Comparison of ENCODE assay signal across 27 cellular contexts in the genomic region with DNA sequence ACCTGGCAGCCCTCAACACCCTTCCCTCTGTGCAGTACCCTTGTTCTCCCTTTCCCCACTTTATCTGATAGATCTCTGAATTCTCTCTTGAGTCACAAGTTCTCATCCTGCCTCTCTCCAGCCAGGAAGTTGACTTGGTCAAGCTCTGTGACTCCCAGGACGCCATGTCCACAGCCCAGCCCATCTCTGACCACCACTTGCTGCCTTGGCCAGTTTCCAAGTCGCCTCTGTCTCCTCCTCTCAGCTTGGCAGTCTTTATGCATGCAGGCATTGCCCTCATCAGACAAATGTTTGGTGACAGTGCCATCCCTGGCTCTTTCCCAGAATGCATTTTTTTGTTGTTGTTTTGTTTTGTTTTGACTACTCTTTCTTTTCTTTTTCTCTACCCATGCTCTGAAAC.
"Had no signal": no experiment of that assay in that cellular context is flagged by ENCODE, and none has a peak within 500 bp of the region (broad histone marks: within the 10 kb centered on the region; RNA-seq: fewer than 3 reads in every experiment).

No MANE protein-coding gene starts in this region.

- H2AFZ ChIP-seq: hepatocyte, neural progenitor cell, parathyroid adenoma had no signal

- DNase-seq: effector memory CD8-positive, alpha-beta T cell; erythroblast; foreskin keratinocyte; head of caudate nucleus; kidney; left colon; left ventricle myocardium superior; mesenchymal stem cell; midbrain; natural killer cell; nucleus accumbens; right lobe of liver; spleen; stimulated activated CD4-positive, alpha-beta T cell treated with anti-CD3 and anti-CD28 coated beads, Interleukin-15, amount 100 ng/mL, for 24 hours; stimulated activated CD4-positive, alpha-beta T cell treated with anti-CD3 and anti-CD28 coated beads, Interleukin-1b, Interleukin-23, amount 100 ng/mL, for 48 hours; stimulated activated CD4-positive, alpha-beta T cell treated with anti-CD3 and anti-CD28 coated beads, Interleukin-4, amount 100 ng/mL, for 24 hours; upper lobe of right lung had no signal

- H3K79me2 ChIP-seq: hepatocyte had no signal

- H3K4me3 ChIP-seq: hepatocyte, lung, neural progenitor cell, prostate gland, right lobe of liver, spleen, tibial nerve, upper lobe of right lung, vagina had no signal

- H3K27ac Mint-ChIP-seq: dendritic cell treated with granulocyte-macrophage colony-stimulating factor and Interleukin-4, amounts not matched to agents 40 ng/mL and 50 ng/mL, for 4 days; effector memory CD8-positive, alpha-beta T cell; natural killer cell; neural progenitor cell; stimulated activated memory B cell treated with anti-CD40 and anti-IgM and Interleukin-4, amounts not matched to agents 10 μg/mL and 1 μg/mL and 100 μg/mL, for 72 hours; stimulated activated naive CD8-positive, alpha-beta T cell treated with anti-CD3 and anti-CD28 coated beads, Interleukin-15, Interleukin-2, amounts not matched to agents 100 ng/mL and 50 ng/mL, for 24 hours had no signal

- H3K4me1 ChIP-seq: foreskin keratinocyte, neural progenitor cell, prostate gland, right lobe of liver, spleen, tibial nerve, upper lobe of right lung, vagina had no signal

- H3K4me3 Mint-ChIP-seq: dendritic cell treated with granulocyte-macrophage colony-stimulating factor and Interleukin-4, amounts not matched to agents 40 ng/mL and 50 ng/mL, for 4 days; effector memory CD8-positive, alpha-beta T cell; natural killer cell; neural progenitor cell; stimulated activated memory B cell treated with anti-CD40 and anti-IgM and Interleukin-4, amounts not matched to agents 10 μg/mL and 1 μg/mL and 100 μg/mL, for 72 hours; stimulated activated naive CD8-positive, alpha-beta T cell treated with anti-CD3 and anti-CD28 coated beads, Interleukin-15, Interleukin-2, amounts not matched to agents 100 ng/mL and 50 ng/mL, for 24 hours had no signal

- FAIRE-seq: kidney had no signal

- H3K4me2 ChIP-seq: hepatocyte, neural progenitor cell had no signal

- H3K27me3 Mint-ChIP-seq: dendritic cell treated with granulocyte-macrophage colony-stimulating factor and Interleukin-4, amounts not matched to agents 40 ng/mL and 50 ng/mL, for 4 days; stimulated activated memory B cell treated with anti-CD40 and anti-IgM and Interleukin-4, amounts not matched to agents 10 μg/mL and 1 μg/mL and 100 μg/mL, for 72 hours; stimulated activated naive CD8-positive, alpha-beta T cell treated with anti-CD3 and anti-CD28 coated beads, Interleukin-15, Interleukin-2, amounts not matched to agents 100 ng/mL and 50 ng/mL, for 24 hours had no signal

- ATAC-seq: effector memory CD8-positive, alpha-beta T cell; foreskin keratinocyte; left colon; left ventricle myocardium superior; natural killer cell; right lobe of liver; stimulated activated memory B cell treated with anti-CD40 and anti-IgM and Interleukin-4, amounts not matched to agents 10 μg/mL and 1 μg/mL and 100 μg/mL, for 72 hours; upper lobe of right lung had no signal

- H3K9me3 ChIP-seq: prostate gland, right lobe of liver, upper lobe of right lung, vagina had no signal

- H3K27me3 ChIP-seq: foreskin keratinocyte, hepatocyte, neural progenitor cell, right lobe of liver, spleen, tibial nerve, upper lobe of right lung, vagina had no signal

- H3K27ac ChIP-seq: foreskin keratinocyte, hepatocyte, neural progenitor cell, parathyroid adenoma, prostate gland, right lobe of liver, spleen, tibial nerve, upper lobe of right lung, vagina had no signal

- H3K36me3 ChIP-seq: neural progenitor cell, prostate gland, right lobe of liver, spleen, upper lobe of right lung, vagina had no signal

- H3K4me1 Mint-ChIP-seq: natural killer cell; neural progenitor cell; stimulated activated memory B cell treated with anti-CD40 and anti-IgM and Interleukin-4, amounts not matched to agents 10 μg/mL and 1 μg/mL and 100 μg/mL, for 72 hours had no signal

- H3K9ac ChIP-seq: neural progenitor cell, parathyroid adenoma had no signal
